ENCODE assay signal across 8 cellular contexts in genomic region chr14:100065942-100066574, GRCh38. TPM values are rescaled to one million over a fixed set of nuclear protein-coding genes. Genes with fewer than 3 reads are reported as not detected.
A peak's percentile ranks its signal among the peaks of the same experiment; 100 is the strongest.
DNase-seq lines count a peak whose midpoint lies in the region; ATAC-seq and TF ChIP-seq lines count a peak whose summit lies in the region.

No MANE protein-coding gene starts in this region.

- H3K4me1 ChIP-seq in DOHH2 (ENCODE audit: control insufficient read depth, low read length): peaks cover 57% of the 10 kb centered on the region
- H3K4me1 ChIP-seq in spleen: peaks cover 37 to 100% (median 76%) of the 10 kb centered on the region in 6 donors
- H3K4me1 ChIP-seq in GM23248 (ENCODE audit: insufficient read depth): peaks cover 6% of the 10 kb centered on the region; the same call in 1 of the 2 replicates

- TF ChIP-seq POLR2A in spleen (IDR thresholded peaks at IDR 0.05): peak in 1 of 3 donors; percentile 24

- in situ Hi-C loops in brain microvascular endothelial cell (cut with HindIII; ENCODE audit: low pct_ligation_motif_present, low sequenced_read_pairs): no loop called here
- in situ Hi-C loops in GM23248 (cut with MboI): no loop called here

- peaks cover 15% of the 10 kb centered on the region; the same call in 1 of the 2 replicates for H3K36me3 ChIP-seq in DOHH2 (ENCODE audit: control insufficient read depth, low read length)
- H3K36me3 ChIP-seq in spleen: peaks cover 0 to 10% (median 0%) of the 10 kb centered on the region in 6 donors
- no peaks in the 10 kb centered on the region for H3K36me3 ChIP-seq in brain microvascular endothelial cell (replicated peaks)
- no peaks in the 10 kb centered on the region for H3K36me3 ChIP-seq in GM23248 (ENCODE audit: low read depth)

- intact Hi-C loops in spleen (cut with DNase I; ENCODE audit: low total_unique reads): no loop called here

- H3K27ac ChIP-seq in DOHH2 (ENCODE audit: low read depth, low read length) (peak overlapping the region; percentile 88), spleen (peak overlapping the region; percentile 75 to 93 (median 90)), brain microvascular endothelial cell (no peak overlapping the region), GM23248 (no peak overlapping the region)

- ATAC-seq in HG02610 (IDR thresholded peaks at IDR 0.05; ENCODE audit: unreplicated experiment): peak; percentile 31

- H3K9ac ChIP-seq in GM23248: no peak overlapping the region

- no peak overlapping the region for H2AFZ ChIP-seq in GM23248

- H3K27me3 ChIP-seq in DOHH2 (ENCODE audit: control insufficient read depth, low read length): no peaks in the 10 kb centered on the region
- no peaks in the 10 kb centered on the region for H3K27me3 ChIP-seq in spleen (replicated peaks in 1 of 7)
- no peaks in the 10 kb centered on the region for H3K27me3 ChIP-seq in brain microvascular endothelial cell (replicated peaks)
- H3K27me3 ChIP-seq in GM23248 (replicated peaks; ENCODE audit: insufficient read depth): no peaks in the 10 kb centered on the region

- H3K79me2 ChIP-seq in DOHH2 (ENCODE audit: control insufficient read depth, low read length) (peaks cover 21% of the 10 kb centered on the region), GM23248 (ENCODE audit: insufficient read depth) (peaks cover 14% of the 10 kb centered on the region)

- no peaks in the 10 kb centered on the region for H3K9me3 ChIP-seq in DOHH2 (ENCODE audit: control insufficient read depth, insufficient read depth, low read length)
- H3K9me3 ChIP-seq in spleen: no peaks in the 10 kb centered on the region
- H3K9me3 ChIP-seq in GM23248 (ENCODE audit: low read depth): no peaks in the 10 kb centered on the region

- DNase-seq in SKM-1 (lab: John Stamatoyannopoulos, UW; ENCODE audit: unreplicated experiment): peak; percentile 45
- DNase-seq in activated naive CD8-positive, alpha-beta T cell treated with anti-CD3 and anti-CD28 coated beads, Interleukin-2, amount 50 U/mL, for 16 hours (ENCODE audit: low read depth, low spot score): peak; percentile 62
- DNase-seq in spleen: peak; percentile 85
- no peak for DNase-seq in brain microvascular endothelial cell
- DNase-seq in GM23248: no peak
- no peak for DNase-seq in HuH-7 (ENCODE audit: low spot score)

- H3K9me2 ChIP-seq in DOHH2 (replicated peaks; ENCODE audit: control insufficient read depth, low read length) (no peaks in the 10 kb centered on the region), GM23248 (ENCODE audit: insufficient read depth) (no peaks in the 10 kb centered on the region)

- no peak for TF ChIP-seq CTCF in DOHH2 (IDR thresholded peaks at IDR 0.05; ENCODE audit: low read depth, low read length, poor library complexity, severe bottlenecking)
- no peak for TF ChIP-seq CTCF in spleen (IDR thresholded peaks at IDR 0.05 in 8 of 11, conservative IDR thresholded peaks at IDR 0.05 in 3 of 11)
- TF ChIP-seq CTCF in brain microvascular endothelial cell (IDR thresholded peaks at IDR 0.05; ENCODE audit: low read depth, low read length, missing control alignments): no peak

- H3K4me2 ChIP-seq in DOHH2 (ENCODE audit: low read length) (peak overlapping the region; percentile 92), GM23248 (ENCODE audit: unreplicated experiment) (no peak overlapping the region)

- no peaks in the 10 kb centered on the region for H4K20me1 ChIP-seq in DOHH2 (ENCODE audit: control insufficient read depth, insufficient read depth, low read depth, low read length)
- H4K20me1 ChIP-seq in GM23248 (ENCODE audit: insufficient read depth): no peaks in the 10 kb centered on the region

- whole genome bisulfite sequencing in spleen, 5 donors: 24 to 42% (median 29%) methylated on average over 10 of the region's 10 CpGs
- 88 to 89% methylated on average over 10 of the region's 10 CpGs for WGBS in GM23248 (ENCODE audit: low coverage in 1 of 2, low lambda C conversion rate in 2 of 2, missing lambda C conversion rate in 2 of 2), 2 experiments

- H3F3A ChIP-seq in DOHH2 (ENCODE audit: control insufficient read depth, insufficient read depth) (peaks cover 7% of the 10 kb centered on the region; the same call in 1 of the 2 replicates), GM23248 (ENCODE audit: insufficient read depth) (0 out of 2 replicates have a peak, but pooled peaks cover 3% of the 10 kb centered on the region)

- H3K4me3 ChIP-seq in DOHH2 (ENCODE audit: low read length) (peak overlapping the region; percentile 70), spleen (peak overlapping the region; percentile 32 to 74 (median 46)), brain microvascular endothelial cell (ENCODE audit: low read depth, low read length) (no peak overlapping the region), GM23248 (no peak overlapping the region)

RNA-seq across cellular contexts. Expression of gene EVL, which starts 0.8 kb away (rescaled TPM):
- total RNA-seq in spleen: 100 to 1,000 TPM; 244 to 336 (median 283) TPM
- polyA plus RNA-seq in spleen (100 to 1,000 TPM; 169 to 184 (median 183) TPM), GM23248 (2016; fragmentation: Nextera tagmentation; extraction: Ambion mirVana) (6.2 and 6.6 TPM in 2 replicates)
- 15.8 and 29.9 TPM in 2 replicates for total RNA-seq in GM23248 (2014; rRNA removed; shearing (Covaris generic))

Comparison
In these comparisons a context has a peak if more than half of its experiments do, and no peak if none do; other contexts are left out.
1. H3K27ac ChIP-seq: peak in DOHH2 (single experiment) and spleen (8 of 8); none in brain microvascular endothelial cell (single experiment) and GM23248 (single experiment).
2. H3K4me3 ChIP-seq: peak in DOHH2 (single experiment) and spleen (8 of 8); none in brain microvascular endothelial cell (single experiment) and GM23248 (single experiment).
3. DNase-seq: peak in SKM-1 (single experiment), activated naive CD8-positive, alpha-beta T cell treated with anti-CD3 and anti-CD28 coated beads, Interleukin-2, amount 50 U/mL, for 16 hours (single experiment) and spleen (single experiment); none in brain microvascular endothelial cell (single experiment), GM23248 (single experiment) and HuH-7 (single experiment).